In genomic region chr1:234907585-234908457, GRCh38 we compare ENCODE assay signal across 13 cellular contexts.
DNase-seq lines count a peak whose midpoint lies in the region; ATAC-seq and TF ChIP-seq lines count a peak whose summit lies in the region.
"Had no signal": no experiment of that assay in that cellular context is flagged by ENCODE, and none has a peak within 500 bp of the region (broad histone marks: within the 10 kb centered on the region; RNA-seq: fewer than 3 reads in every experiment).

No MANE protein-coding gene starts in this region.

- peaks cover 25% of the 10 kb centered on the region for H3K4me1 Mint-ChIP-seq in activated T-cell treated with anti-CD3 and anti-CD28 coated beads, Interleukin-2, amount 50 U/mL, for 72 hours (ENCODE audit: low read depth)

- H3K4me3 Mint-ChIP-seq in activated T-cell treated with anti-CD3 and anti-CD28 coated beads, Interleukin-2, amount 50 U/mL, for 72 hours, result no peak overlapping the region

- H3K9me3 Mint-ChIP-seq in activated T-cell treated with anti-CD3 and anti-CD28 coated beads, Interleukin-2, amount 50 U/mL, for 72 hours, result no peaks in the 10 kb centered on the region

- DNase-seq in EL (peak; percentile 61), astrocyte of the spinal cord (ENCODE audit: low read depth, low spot score) (peak; percentile 70), right atrium auricular region (ENCODE audit: low spot score) (no peak), hepatic stellate cell (ENCODE audit: low spot score) (no peak)
- no peak for DNase-seq in activated T-cell treated with anti-CD3 and anti-CD28 coated beads, Interleukin-2, amount 50 U/mL, for 72 hours
- DNase-seq: DMS153; effector CD8-positive, alpha-beta T cell; NCI-H2029 treated with DMSO at 0.1 percent for 48 hours; SIG-M5 had no signal

- H3K4me1 ChIP-seq in right atrium auricular region, result peaks cover 0 to 31% of the 10 kb centered on the region in 2 donors
- H3K4me1 ChIP-seq in skeletal muscle tissue (ENCODE audit: control insufficient read depth in 3 of 3, insufficient read depth in 3 of 3, low read length in 3 of 3), result peaks cover 8 to 18% (median 13%) of the 10 kb centered on the region in 3 donors

- ATAC-seq in GM18907 (IDR thresholded peaks at IDR 0.05; ENCODE audit: unreplicated experiment) (no peak), esophagus mucosa (no peak)
- ATAC-seq in activated T-cell treated with anti-CD3 and anti-CD28 coated beads, Interleukin-2, amount 50 U/mL, for 72 hours (replicated peaks in 1 of 2), result no peak

- H3K36me3 ChIP-seq in right atrium auricular region (no peaks in the 10 kb centered on the region), skeletal muscle tissue (ENCODE audit: control insufficient read depth in 3 of 3, insufficient read depth in 3 of 3, low read length in 3 of 3) (no peaks in the 10 kb centered on the region)

- no peaks in the 10 kb centered on the region for H3K36me3 Mint-ChIP-seq in activated T-cell treated with anti-CD3 and anti-CD28 coated beads, Interleukin-2, amount 50 U/mL, for 72 hours (ENCODE audit: insufficient read depth in 2 of 2)

- no peak overlapping the region for H3K4me3 ChIP-seq in astrocyte of the spinal cord (ENCODE audit: low read depth, low read length)
- no peak overlapping the region for H3K4me3 ChIP-seq in right atrium auricular region
- no peak overlapping the region for H3K4me3 ChIP-seq in skeletal muscle tissue (ENCODE audit: low read length in 3 of 3)

- H3K9me3 ChIP-seq in right atrium auricular region (no peaks in the 10 kb centered on the region), skeletal muscle tissue (ENCODE audit: control insufficient read depth in 3 of 3, low read length in 3 of 3) (no peaks in the 10 kb centered on the region)

- no peaks in the 10 kb centered on the region for H3K27me3 Mint-ChIP-seq in activated T-cell treated with anti-CD3 and anti-CD28 coated beads, Interleukin-2, amount 50 U/mL, for 72 hours (ENCODE audit: low read depth)

- H3K9ac ChIP-seq in skeletal muscle tissue (ENCODE audit: low read depth in 1 of 3, low read length in 3 of 3), result peak overlapping the region in 1 of 3 donors; percentile 0

- no peak for TF ChIP-seq CTCF in astrocyte of the spinal cord (IDR thresholded peaks at IDR 0.05; ENCODE audit: low read depth, low read length)
- no peak for TF ChIP-seq CTCF in right atrium auricular region (IDR thresholded peaks at IDR 0.05)

- in situ Hi-C loops in astrocyte of the spinal cord (cut with HindIII; ENCODE audit: low sequenced_read_pairs), result no loop called here

- no peak overlapping the region for H3K27ac Mint-ChIP-seq in activated T-cell treated with anti-CD3 and anti-CD28 coated beads, Interleukin-2, amount 50 U/mL, for 72 hours

- H3K27ac ChIP-seq in right atrium auricular region (peak overlapping the region; percentile 75 to 79), skeletal muscle tissue (ENCODE audit: low read depth, low read length) (peak overlapping the region; percentile 36)
- H3K27ac ChIP-seq: HL-60 had no signal

- no peaks in the 10 kb centered on the region for H3K27me3 ChIP-seq in right atrium auricular region
- H3K27me3 ChIP-seq in skeletal muscle tissue (ENCODE audit: control insufficient read depth in 3 of 3, insufficient read depth in 3 of 3, low read length in 3 of 3), result no peaks in the 10 kb centered on the region

Comparison
In these comparisons a context has a peak if more than half of its experiments do, and no peak if none do; other contexts are left out.
1. DNase-seq: peak in EL (single experiment) and astrocyte of the spinal cord (single experiment); none in right atrium auricular region (single experiment), hepatic stellate cell (single experiment) and activated T-cell treated with anti-CD3 and anti-CD28 coated beads, Interleukin-2, amount 50 U/mL, for 72 hours (0 of 2).